8 cellular contexts compared by ENCODE assay signal in genomic region chr13:49606747-49607648, GRCh38. TPM values are rescaled to one million over a fixed set of nuclear protein-coding genes. Genes with fewer than 3 reads are reported as not detected.
DNase-seq lines count a peak whose midpoint lies in the region; ATAC-seq and TF ChIP-seq lines count a peak whose summit lies in the region.

No MANE protein-coding gene starts in this region.

- H3K27me3 Mint-ChIP-seq in activated naive CD4-positive, alpha-beta T cell treated with anti-CD3 and anti-CD28 coated beads, Interleukin-2, amount 50 U/mL, for 24 hours, result no peaks in the 10 kb centered on the region

- H2AFZ ChIP-seq in trophoblast cell (ENCODE audit: insufficient read depth, low read length, poor library complexity), result no peak overlapping the region

- no peaks in the 10 kb centered on the region for H3K79me1 ChIP-seq in trophoblast cell (ENCODE audit: low read length)

- H2BK5ac ChIP-seq in trophoblast cell (ENCODE audit: low read depth, low read length, poor library complexity), result no peak overlapping the region

- no peaks in the 10 kb centered on the region for H3K36me3 ChIP-seq in trophoblast cell (ENCODE audit: control insufficient read depth in 1 of 2, insufficient read depth in 2 of 2, low read length in 2 of 2)
- H3K36me3 ChIP-seq in tibial artery, result no peaks in the 10 kb centered on the region

- H3K9me3 ChIP-seq in trophoblast cell (ENCODE audit: insufficient read depth, low read depth, low read length) (no peaks in the 10 kb centered on the region), tibial artery (no peaks in the 10 kb centered on the region)

- ATAC-seq in HG02678 (IDR thresholded peaks at IDR 0.05; ENCODE audit: unreplicated experiment), result peak; percentile 94

- H2AK5ac ChIP-seq in trophoblast cell (ENCODE audit: low read length), result no peak overlapping the region

- H3K18ac ChIP-seq in trophoblast cell (ENCODE audit: low read length), result no peak overlapping the region

- peak; percentile 76 for DNase-seq in GM12864 (ENCODE audit: low read depth)
- DNase-seq in NCI-H128 (lab: John Stamatoyannopoulos, UW; ENCODE audit: unreplicated experiment), result peak; percentile 77
- DNase-seq in SKM-1 (lab: John Stamatoyannopoulos, UW; ENCODE audit: unreplicated experiment), result peak; percentile 73
- peak; percentile 81 to 96 (median 91) for DNase-seq in head of caudate nucleus
- peak; percentile 89 to 92 for DNase-seq in trophoblast cell
- DNase-seq in tibial artery, result peak; percentile 88 to 90

- no peak overlapping the region for H2BK120ac ChIP-seq in trophoblast cell (ENCODE audit: insufficient read depth, low read length, poor library complexity)

- intact Hi-C loops in head of caudate nucleus (cut with DNase I), result loop anchor here (5.0 to 10.0 kb wide), 2 partner anchors 112 to 305 kb away; partner anchors contain the start of gene PHF11
- intact Hi-C loops in tibial artery (cut with DNase I; ENCODE audit: low total_unique reads), result loop anchor here (10.0 kb wide), 1 partner anchor 52 kb away; no protein-coding TSS in a partner anchor

- peak overlapping the region; percentile 84 for H3K4me3 Mint-ChIP-seq in activated naive CD4-positive, alpha-beta T cell treated with anti-CD3 and anti-CD28 coated beads, Interleukin-2, amount 50 U/mL, for 24 hours

- H4K12ac ChIP-seq in trophoblast cell (ENCODE audit: low read depth, low read length), result peak overlapping the region; percentile 36

- no peak overlapping the region for H3K14ac ChIP-seq in trophoblast cell (ENCODE audit: low read length)

- H3K27me3 ChIP-seq in trophoblast cell (ENCODE audit: insufficient read depth, low read length), result no peaks in the 10 kb centered on the region
- no peaks in the 10 kb centered on the region for H3K27me3 ChIP-seq in tibial artery

- no peak overlapping the region for H3K4ac ChIP-seq in trophoblast cell (ENCODE audit: low read depth, low read length)

- H3K4me1 ChIP-seq in trophoblast cell (ENCODE audit: control insufficient read depth in 1 of 2, insufficient read depth in 2 of 2, low read length in 2 of 2), result no peaks in the 10 kb centered on the region
- H3K4me1 ChIP-seq in tibial artery, result peaks cover 0 to 4% (median 0%) of the 10 kb centered on the region in 4 donors

- H3K9me3 Mint-ChIP-seq in activated naive CD4-positive, alpha-beta T cell treated with anti-CD3 and anti-CD28 coated beads, Interleukin-2, amount 50 U/mL, for 24 hours, result no peaks in the 10 kb centered on the region

- H2BK12ac ChIP-seq in trophoblast cell (ENCODE audit: low read length), result no peak overlapping the region

- peak overlapping the region; percentile 42 for H3K4me2 ChIP-seq in trophoblast cell (ENCODE audit: low read length)

- no peaks in the 10 kb centered on the region for H3K79me2 ChIP-seq in trophoblast cell (ENCODE audit: control insufficient read depth, insufficient read depth, low read length, poor library complexity)

- H3K27ac ChIP-seq in trophoblast cell (ENCODE audit: low read depth, low read length), result no peak overlapping the region
- peak overlapping the region in 1 of 2 donors; percentile 22 for H3K27ac ChIP-seq in tibial artery

- peak overlapping the region; percentile 7 for H4K8ac ChIP-seq in trophoblast cell (ENCODE audit: low read depth, low read length)

- H3K4me3 ChIP-seq in GM12864 (ENCODE audit: low read depth, low read length) (peak overlapping the region; percentile 33), trophoblast cell (ENCODE audit: low read depth, low read length) (no peak overlapping the region), tibial artery (peak overlapping the region; percentile 40 to 43)

- no CpG with 5 or more reads among the region's 15 CpGs for WGBS in trophoblast cell (ENCODE audit: extremely low coverage, insufficient coverage, insufficient read length)

- no peak overlapping the region for H3K23ac ChIP-seq in trophoblast cell (ENCODE audit: low read length)

- peak overlapping the region; percentile 74 for H3K27ac Mint-ChIP-seq in activated naive CD4-positive, alpha-beta T cell treated with anti-CD3 and anti-CD28 coated beads, Interleukin-2, amount 50 U/mL, for 24 hours

- peaks cover 5% of the 10 kb centered on the region for H3K4me1 Mint-ChIP-seq in activated naive CD4-positive, alpha-beta T cell treated with anti-CD3 and anti-CD28 coated beads, Interleukin-2, amount 50 U/mL, for 24 hours

- peak; percentile 77 for TF ChIP-seq CTCF in GM12864 (IDR thresholded peaks at IDR 0.05; ENCODE audit: low read depth, low read length, missing control alignments)
- peak; percentile 78 to 79 for TF ChIP-seq CTCF in tibial artery (IDR thresholded peaks at IDR 0.05)

- H4K91ac ChIP-seq in trophoblast cell (ENCODE audit: low read depth, low read length), result no peak overlapping the region

- no peaks in the 10 kb centered on the region for H3K36me3 Mint-ChIP-seq in activated naive CD4-positive, alpha-beta T cell treated with anti-CD3 and anti-CD28 coated beads, Interleukin-2, amount 50 U/mL, for 24 hours

- no peak overlapping the region for H3K9ac ChIP-seq in trophoblast cell (ENCODE audit: low read length)

RNA-seq across cellular contexts. Expression of gene ARL11, which starts 21.3 kb away (rescaled TPM):
- polyA plus RNA-seq in trophoblast cell (2013), result 0.10 and 0.12 TPM in 2 replicates

RNA-seq across cellular contexts. Expression of gene RCBTB1, which starts 21.6 kb away (rescaled TPM):
- 7.5 and 7.8 TPM in 2 replicates for polyA plus RNA-seq in trophoblast cell (2013)
